1 cellular context compared by ENCODE assay signal in the genomic region with DNA sequence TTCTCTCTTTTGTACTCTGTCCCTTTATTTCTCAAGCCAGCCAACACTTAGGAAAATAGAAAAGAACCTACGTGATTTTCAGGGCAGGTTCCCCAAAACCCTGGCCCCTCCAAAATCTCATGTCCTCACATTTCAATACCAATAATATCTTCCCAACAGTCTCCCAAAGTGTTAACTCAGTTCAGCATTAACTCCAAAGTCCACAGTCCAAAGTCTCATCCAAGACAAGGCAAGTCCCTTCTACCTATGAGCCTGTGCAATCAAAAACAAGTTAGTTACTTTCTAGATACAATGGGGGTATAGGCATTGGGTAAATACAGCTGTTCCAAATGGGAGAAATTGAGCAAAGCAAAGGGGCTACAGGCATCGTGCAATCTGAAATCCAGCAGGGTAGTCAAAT.
TF ChIP-seq lines count a peak whose summit lies in the region.
"Not testable (repeated sequence)": the region's sequence is repeated elsewhere in the genome, so short reads cannot be mapped to it uniquely, and the experiment has no call there.

No MANE protein-coding gene starts in this region.

- H3K27ac ChIP-seq in liver (ENCODE audit: low read depth in 1 of 2, low read length in 2 of 2) = not testable (repeated sequence)

- WGBS in liver = 72% methylated on average over 2 of the region's 2 CpGs

- not testable (repeated sequence) for H3K9ac ChIP-seq in liver (ENCODE audit: low read depth in 1 of 2, low read length in 2 of 2)

- not testable (repeated sequence) for TF ChIP-seq RAD21 in liver (IDR thresholded peaks at IDR 0.05)

- not testable (repeated sequence) for H3K9me3 ChIP-seq in liver (ENCODE audit: control insufficient read depth in 4 of 4, low read length in 3 of 4)

- not testable (repeated sequence) for TF ChIP-seq CTCF in liver (IDR thresholded peaks at IDR 0.05; ENCODE audit: low read depth, low read length, missing input control)

- not testable (repeated sequence) for H3K4me3 ChIP-seq in liver (ENCODE audit: low read depth in 1 of 3, low read length in 3 of 3)

- H3K36me3 ChIP-seq in liver (ENCODE audit: control insufficient read depth in 4 of 4, insufficient read depth in 3 of 4, low read depth in 1 of 4, low read length in 3 of 4) = not testable (repeated sequence)

- not testable (repeated sequence) for H3K27me3 ChIP-seq in liver (ENCODE audit: control insufficient read depth in 4 of 4, insufficient read depth in 4 of 4, low read length in 3 of 4)

- not testable (repeated sequence) for H3K4me1 ChIP-seq in liver (ENCODE audit: control insufficient read depth in 4 of 4, insufficient read depth in 4 of 4, low read length in 3 of 4)

TF ChIP-seq in liver, 16 proteins besides CTCF, POLR2A, EP300 and RAD21:
- TF ChIP-seq HNF4A (conservative IDR thresholded peaks at IDR 0.05) (peak; percentile 44 to 74), HNF4G (IDR thresholded peaks at IDR 0.05) (peak; percentile 58)
